In genomic region chr2:229178706-229179105, GRCh38 we compare ENCODE assay signal across 22 cellular contexts.
"Had no signal": no experiment of that assay in that cellular context is flagged by ENCODE, and none has a peak within 500 bp of the region (broad histone marks: within the 10 kb centered on the region; RNA-seq: fewer than 3 reads in every experiment).

No MANE protein-coding gene starts in this region.

- H3K4me3 ChIP-seq: colonic mucosa, gastroesophageal sphincter, heart right ventricle, mucosa of descending colon, pancreas, transverse colon, vagina had no signal

- H3K27ac ChIP-seq: colonic mucosa, epithelial cell of prostate, foreskin keratinocyte, gastroesophageal sphincter, neutrophil, pancreas, transverse colon, vagina had no signal

- DNase-seq: colonic mucosa; effector CD8-positive, alpha-beta T cell; endodermal cell; foreskin keratinocyte; heart right ventricle; hippocampal formation; kidney glomerular epithelial cell; mesenchymal stem cell; mucosa of descending colon; naive B cell; pancreas; small intestine; stimulated activated CD4-positive, alpha-beta T cell treated with anti-CD3 and anti-CD28 coated beads, Interleukin-15, amount 100 ng/mL, for 24 hours; stimulated activated CD4-positive, alpha-beta T cell treated with anti-CD3 and anti-CD28 coated beads, Interleukin-2, amount 100 ng/mL, for 48 hours; stimulated activated naive B cell treated with anti-CD40 and anti-IgM and Interleukin-4, amounts not matched to agents 10 μg/mL and 1 μg/mL and 100 μg/mL, for 72 hours; transverse colon had no signal

- H3K27me3 ChIP-seq: colonic mucosa, foreskin keratinocyte, gastroesophageal sphincter, heart right ventricle, neutrophil, pancreas, transverse colon, vagina had no signal

- H3K36me3 ChIP-seq: colonic mucosa, gastroesophageal sphincter, heart right ventricle, neutrophil, pancreas, transverse colon, vagina had no signal

- ATAC-seq: esophagus mucosa; foreskin keratinocyte; gastroesophageal sphincter; mucosa of descending colon; natural killer cell treated with Interleukin-12 subunit alpha and Interleukin-12 subunit beta and Interleukin-15 and Interleukin-18, amount 100 ng/mL, for 72 hours; stimulated activated naive B cell treated with anti-CD40 and anti-IgM and Interleukin-4, amounts not matched to agents 10 μg/mL and 1 μg/mL and 100 μg/mL, for 72 hours had no signal

- H3K4me1 ChIP-seq: colonic mucosa, foreskin keratinocyte, gastroesophageal sphincter, vagina had no signal

- H3K9me3 ChIP-seq: colonic mucosa, mucosa of descending colon, neutrophil, pancreas, transverse colon, vagina had no signal
